Comparison of ENCODE assay signal across 8 cellular contexts in genomic region chr11:108592591-108593213, GRCh38. TPM values are rescaled to one million over a fixed set of nuclear protein-coding genes. Genes with fewer than 3 reads are reported as not detected.
DNase-seq lines count a peak whose midpoint lies in the region; ATAC-seq lines count a peak whose summit lies in the region.

No MANE protein-coding gene starts in this region.

- no peaks in the 10 kb centered on the region for H3K9me3 Mint-ChIP-seq in stimulated activated naive CD8-positive, alpha-beta T cell treated with anti-CD3 and anti-CD28 coated beads, Interleukin-15, amount 100 ng/mL, for 72 hours

- peak overlapping the region; percentile 74 for H3K27ac ChIP-seq in effector memory CD4-positive, alpha-beta T cell (ENCODE audit: insufficient read depth, low read length, poor library complexity, severe bottlenecking)
- no peak overlapping the region for H3K27ac ChIP-seq in muscle layer of colon (ENCODE audit: low read depth, low read length)

- no peak overlapping the region for H3K9ac ChIP-seq in muscle layer of colon (ENCODE audit: low read length)

- H3K36me3 ChIP-seq in effector memory CD4-positive, alpha-beta T cell (ENCODE audit: control insufficient read depth, insufficient read depth, low read length) = no peaks in the 10 kb centered on the region
- H3K36me3 ChIP-seq in muscle layer of colon (ENCODE audit: insufficient read depth, low read length) = no peaks in the 10 kb centered on the region

- peak; percentile 10 for ATAC-seq in GM19372 (IDR thresholded peaks at IDR 0.05; ENCODE audit: low read depth, unreplicated experiment)
- peak; percentile 55 for ATAC-seq in stimulated activated naive CD8-positive, alpha-beta T cell treated with anti-CD3 and anti-CD28 coated beads, Interleukin-15, amount 100 ng/mL, for 72 hours
- ATAC-seq in HG03196 (IDR thresholded peaks at IDR 0.05; ENCODE audit: unreplicated experiment) = no peak

- H3K4me1 Mint-ChIP-seq in stimulated activated naive CD8-positive, alpha-beta T cell treated with anti-CD3 and anti-CD28 coated beads, Interleukin-15, amount 100 ng/mL, for 72 hours = peaks cover 12% of the 10 kb centered on the region

- H3K4me3 Mint-ChIP-seq in stimulated activated naive CD8-positive, alpha-beta T cell treated with anti-CD3 and anti-CD28 coated beads, Interleukin-15, amount 100 ng/mL, for 72 hours = peak overlapping the region; percentile 92 to 93

- H3K4me3 ChIP-seq in effector memory CD4-positive, alpha-beta T cell (ENCODE audit: insufficient read depth, low read depth, low read length, poor library complexity, severe bottlenecking) = peak overlapping the region; percentile 92
- peak overlapping the region; percentile 43 to 83 for H3K4me3 ChIP-seq in muscle layer of colon (ENCODE audit: low read depth in 1 of 2, low read length in 2 of 2)

- H3K9me3 ChIP-seq in effector memory CD4-positive, alpha-beta T cell (ENCODE audit: control insufficient read depth, low read length) = no peaks in the 10 kb centered on the region
- H3K9me3 ChIP-seq in muscle layer of colon (ENCODE audit: low read length) = no peaks in the 10 kb centered on the region

- H3K27ac Mint-ChIP-seq in stimulated activated naive CD8-positive, alpha-beta T cell treated with anti-CD3 and anti-CD28 coated beads, Interleukin-15, amount 100 ng/mL, for 72 hours = peak overlapping the region; percentile 41 to 88

- H3K27me3 Mint-ChIP-seq in stimulated activated naive CD8-positive, alpha-beta T cell treated with anti-CD3 and anti-CD28 coated beads, Interleukin-15, amount 100 ng/mL, for 72 hours = peaks cover 10% of the 10 kb centered on the region

- peak; percentile 38 for DNase-seq in AG08396 (ENCODE audit: low spot score)
- peak; percentile 61 for DNase-seq in HT-29 (ENCODE audit: low spot score)
- peak; percentile 58 for DNase-seq in activated CD4-positive, alpha-beta T cell treated with anti-CD3 and anti-CD28 coated beads for 48 hours
- peak in 1 of 3 donors; percentile 5 for DNase-seq in effector memory CD4-positive, alpha-beta T cell
- peak; percentile 33 to 37 for DNase-seq in stimulated activated naive CD8-positive, alpha-beta T cell treated with anti-CD3 and anti-CD28 coated beads, Interleukin-15, amount 100 ng/mL, for 72 hours

- H3K27me3 ChIP-seq in effector memory CD4-positive, alpha-beta T cell (replicated peaks; ENCODE audit: control insufficient read depth, insufficient read depth, low read length, poor library complexity, severe bottlenecking) = no peaks in the 10 kb centered on the region
- peaks cover 0 to 9% of the 10 kb centered on the region in 2 donors for H3K27me3 ChIP-seq in muscle layer of colon (ENCODE audit: control insufficient read depth in 1 of 2, insufficient read depth in 2 of 2, low read length in 2 of 2)

- H3K4me1 ChIP-seq in effector memory CD4-positive, alpha-beta T cell (ENCODE audit: control insufficient read depth, insufficient read depth, low read length, poor library complexity, severe bottlenecking) = peaks cover 6% of the 10 kb centered on the region
- H3K4me1 ChIP-seq in muscle layer of colon (ENCODE audit: insufficient read depth, low read length) = no peaks in the 10 kb centered on the region

RNA-seq across cellular contexts. Expression of gene EXPH5, which starts 0.9 kb away (rescaled TPM):
- total RNA-seq in HT-29 (2014; rRNA removed; shearing (Covaris generic)) = 9.8 and 10.6 TPM in 2 replicates
